ENCODE assay signal across 11 cellular contexts in genomic region chr7:107173191-107173590, GRCh38. TPM values are rescaled to one million over a fixed set of nuclear protein-coding genes. Genes with fewer than 3 reads are reported as not detected.
DNase-seq lines count a peak whose midpoint lies in the region; ATAC-seq and TF ChIP-seq lines count a peak whose summit lies in the region.
"Had no signal": no experiment of that assay in that cellular context is flagged by ENCODE, and none has a peak within 500 bp of the region (broad histone marks: within the 10 kb centered on the region; RNA-seq: fewer than 3 reads in every experiment).

No MANE protein-coding gene starts in this region.

- H3F3A ChIP-seq in PC-9 (ENCODE audit: insufficient read depth, low read depth): peaks cover 9% of the 10 kb centered on the region; the same call in 1 of the 2 replicates

- no TSS peak for BruUV-seq in PC-9 (replicated peaks; lab: Mats Ljungman, UMichigan)

- H2AFZ ChIP-seq in OCI-LY3 (ENCODE audit: low read depth, low read length): no peak overlapping the region
- H2AFZ ChIP-seq in PC-9: no peak overlapping the region

- no peaks in the 10 kb centered on the region for H3K9me2 ChIP-seq in PC-9 (ENCODE audit: insufficient read depth)

- intact Hi-C loops in dorsolateral prefrontal cortex (cut with DNase I) (no loop called here), left ventricle myocardium superior (cut with micrococcal nuclease) (no loop called here), PC-9 (cut with micrococcal nuclease; ENCODE audit: unreplicated experiment) (no loop called here)

- H3K4me3 ChIP-seq in OCI-LY3 (ENCODE audit: low read length) (peak overlapping the region; percentile 25; the same call in 1 of the 2 replicates), dorsolateral prefrontal cortex (peak overlapping the region in 41 of 59 donors; percentile 4 to 58 (median 33)), subcutaneous abdominal adipose tissue (ENCODE audit: low read depth in 1 of 5, low read length in 5 of 5) (no peak overlapping the region), PC-9 (no peak overlapping the region)

- DNase-seq in activated T-cell treated with anti-CD3 and anti-CD28 coated beads, Interleukin-2, amount 50 U/mL, for 72 hours: no peak
- DNase-seq in activated T-cell treated with anti-CD3 and anti-CD28 coated beads for 4 hours: no peak
- no peak for DNase-seq in dorsolateral prefrontal cortex
- DNase-seq in left ventricle myocardium superior: no peak
- no peak for DNase-seq in PC-9
- DNase-seq: activated CD8-positive, alpha-beta memory T cell treated with anti-CD3 and anti-CD28 coated beads for 24 hours; aorta; immature natural killer cell had no signal

- TF ChIP-seq CTCF in OCI-LY3 (IDR thresholded peaks at IDR 0.05; ENCODE audit: low read depth, low read length) (no peak), dorsolateral prefrontal cortex (IDR thresholded peaks at IDR 0.05 in 54 of 56, conservative IDR thresholded peaks at IDR 0.05 in 2 of 56; ENCODE audit: low read depth in 1 of 56, partially characterized antibody in 56 of 56) (no peak), PC-9 (conservative IDR thresholded peaks at IDR 0.05) (no peak)

- H4K20me1 ChIP-seq in OCI-LY3 (ENCODE audit: insufficient read depth, low read length) (peaks cover 63% of the 10 kb centered on the region), PC-9 (ENCODE audit: insufficient read depth) (peaks cover 65% of the 10 kb centered on the region)

- peaks cover 34% of the 10 kb centered on the region for H3K4me1 ChIP-seq in OCI-LY3 (ENCODE audit: low read length)
- peaks cover 6 to 66% (median 55%) of the 10 kb centered on the region in 5 donors for H3K4me1 ChIP-seq in subcutaneous abdominal adipose tissue (ENCODE audit: control insufficient read depth in 5 of 5, insufficient read depth in 5 of 5, low read length in 5 of 5)
- peaks cover 8% of the 10 kb centered on the region for H3K4me1 ChIP-seq in PC-9 (replicated peaks; ENCODE audit: insufficient read depth)

- peaks cover 54% of the 10 kb centered on the region for H3K4me1 Mint-ChIP-seq in activated T-cell treated with anti-CD3 and anti-CD28 coated beads, Interleukin-2, amount 50 U/mL, for 72 hours (ENCODE audit: low read depth)

- 0 out of 2 replicates have a peak overlapping the region, but pooled peaks have one; percentile 5 for H3K27ac ChIP-seq in OCI-LY3 (ENCODE audit: low read length)
- peak overlapping the region in 57 of 59 donors; percentile 6 to 100 (median 83) for H3K27ac ChIP-seq in dorsolateral prefrontal cortex
- H3K27ac ChIP-seq in subcutaneous abdominal adipose tissue (ENCODE audit: low read depth, low read length): peak overlapping the region; percentile 69
- no peak overlapping the region for H3K27ac ChIP-seq in PC-9

- H3K4me2 ChIP-seq in OCI-LY3 (ENCODE audit: low read length): peak overlapping the region; percentile 58
- H3K4me2 ChIP-seq in PC-9: no peak overlapping the region

- ATAC-seq in activated T-cell treated with anti-CD3 and anti-CD28 coated beads, Interleukin-2, amount 50 U/mL, for 72 hours (replicated peaks in 1 of 2): no peak
- ATAC-seq in left ventricle myocardium superior (no peak), HG03108 (IDR thresholded peaks at IDR 0.05; ENCODE audit: unreplicated experiment) (no peak)

- no peaks in the 10 kb centered on the region for H3K9me3 Mint-ChIP-seq in activated T-cell treated with anti-CD3 and anti-CD28 coated beads, Interleukin-2, amount 50 U/mL, for 72 hours
- H3K9me3 Mint-ChIP-seq: immature natural killer cell had no signal

- peaks cover 10 to 17% of the 10 kb centered on the region in 2 donors for H3K36me3 Mint-ChIP-seq in activated T-cell treated with anti-CD3 and anti-CD28 coated beads, Interleukin-2, amount 50 U/mL, for 72 hours (ENCODE audit: insufficient read depth in 2 of 2)
- H3K36me3 Mint-ChIP-seq: immature natural killer cell had no signal

- POLR2A ChIA-PET in PC-9 (lab: Charles Lee; ENCODE audit: unreplicated experiment): interaction anchor here (0.5 kb wide), 1 partner anchor 21 kb away, joined by 3 read pairs; no protein-coding TSS in a partner anchor

- H3K27ac Mint-ChIP-seq in activated T-cell treated with anti-CD3 and anti-CD28 coated beads, Interleukin-2, amount 50 U/mL, for 72 hours: peak overlapping the region; percentile 91

- 0 out of 2 replicates have a peak overlapping the region, but pooled peaks have one; percentile 5 for H3K9ac ChIP-seq in OCI-LY3 (ENCODE audit: low read length)
- no peak overlapping the region for H3K9ac ChIP-seq in subcutaneous abdominal adipose tissue (ENCODE audit: low read length in 5 of 5)

- peak overlapping the region; percentile 44 to 80 for H3K4me3 Mint-ChIP-seq in activated T-cell treated with anti-CD3 and anti-CD28 coated beads, Interleukin-2, amount 50 U/mL, for 72 hours

- CTCF ChIA-PET in PC-9 (lab: Charles Lee): no interaction called here

- no peaks in the 10 kb centered on the region for H3K27me3 Mint-ChIP-seq in activated T-cell treated with anti-CD3 and anti-CD28 coated beads, Interleukin-2, amount 50 U/mL, for 72 hours (ENCODE audit: low read depth)

- H3K36me3 ChIP-seq in OCI-LY3 (replicated peaks; ENCODE audit: low read depth, low read length): peaks cover 5% of the 10 kb centered on the region
- H3K36me3 ChIP-seq in subcutaneous abdominal adipose tissue (ENCODE audit: control insufficient read depth in 5 of 5, insufficient read depth in 5 of 5, low read length in 5 of 5): peaks cover 0 to 3% (median 0%) of the 10 kb centered on the region in 5 donors
- H3K36me3 ChIP-seq in PC-9 (ENCODE audit: low read depth): peaks cover 12% of the 10 kb centered on the region; the same call in 1 of the 2 replicates

- peaks cover 81% of the 10 kb centered on the region for H3K79me2 ChIP-seq in OCI-LY3 (ENCODE audit: low read length)
- peaks cover 81% of the 10 kb centered on the region for H3K79me2 ChIP-seq in PC-9 (ENCODE audit: low read depth)

- H3K27me3 ChIP-seq in OCI-LY3 (ENCODE audit: low read depth, low read length): no peaks in the 10 kb centered on the region
- H3K27me3 ChIP-seq in dorsolateral prefrontal cortex: no peaks in the 10 kb centered on the region
- H3K27me3 ChIP-seq in subcutaneous abdominal adipose tissue (ENCODE audit: control insufficient read depth in 5 of 5, insufficient read depth in 4 of 5, low read length in 5 of 5): no peaks in the 10 kb centered on the region
- no peaks in the 10 kb centered on the region for H3K27me3 ChIP-seq in PC-9 (ENCODE audit: insufficient read depth, low read depth)

- no peaks in the 10 kb centered on the region for H3K9me3 ChIP-seq in OCI-LY3 (ENCODE audit: insufficient read depth, low read length)
- H3K9me3 ChIP-seq in subcutaneous abdominal adipose tissue (ENCODE audit: control insufficient read depth in 5 of 5, low read length in 5 of 5): peaks cover 0 to 2% (median 0%) of the 10 kb centered on the region in 5 donors
- H3K9me3 ChIP-seq in PC-9 (ENCODE audit: insufficient read depth, low read depth): no peaks in the 10 kb centered on the region

RNA-seq across cellular contexts. Expression of gene HBP1, which starts 4.4 kb away (rescaled TPM):
- 10 to 100 TPM; 41.1 to 58.0 TPM for total RNA-seq in activated T-cell treated with anti-CD3 and anti-CD28 coated beads, Interleukin-2, amount 50 U/mL, for 72 hours
- 10 to 100 TPM; 33.6 to 88.2 (median 55.4) TPM for total RNA-seq in dorsolateral prefrontal cortex
- 81.4 TPM for total RNA-seq in left ventricle myocardium superior
- total RNA-seq in PC-9 (2021): 60.0 and 62.1 TPM in 2 replicates

Comparison
In these comparisons a context has a peak if more than half of its experiments do, and no peak if none do; other contexts are left out.
1. H3K4me3 ChIP-seq: peak in OCI-LY3 (single experiment) and dorsolateral prefrontal cortex (41 of 59); none in subcutaneous abdominal adipose tissue (0 of 5) and PC-9 (single experiment).